In the genomic region with DNA sequence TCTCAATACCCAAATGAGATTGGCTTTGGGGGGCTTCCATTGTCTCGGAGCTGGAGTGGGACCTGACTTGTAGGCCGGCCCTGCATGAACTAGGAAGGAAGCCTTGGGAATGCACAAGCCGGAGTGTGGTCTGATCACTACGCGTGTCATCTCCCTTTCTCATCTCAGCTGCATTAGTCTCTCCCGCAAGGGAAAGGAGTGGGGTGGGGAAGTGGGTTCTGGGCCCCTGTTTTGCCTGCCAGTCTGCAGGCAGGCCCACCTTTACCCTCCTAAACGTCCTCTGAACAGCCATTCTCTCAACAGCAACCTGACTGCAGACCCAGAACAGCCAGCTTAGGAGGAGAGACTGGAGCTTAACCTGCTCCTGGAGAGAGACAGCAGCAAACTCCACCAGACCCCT, we compare ENCODE assay signal across 1 cellular context.
TF ChIP-seq lines count a peak whose summit lies in the region.

No MANE protein-coding gene starts in this region.

TF ChIP-seq in K562, 482 proteins besides CTCF, POLR2A, EP300 and RAD21:
- TF ChIP-seq ARID4B (CRISPR knock-in tag; IDR thresholded peaks at IDR 0.05) = no peak
- TF ChIP-seq FOXK1 (CRISPR knock-in tag; IDR thresholded peaks at IDR 0.05; ENCODE audit: borderline replicate concordance) = no peak
- TF ChIP-seq SREBF1 (IDR thresholded peaks at IDR 0.05; ENCODE audit: borderline replicate concordance, low read depth, low read length) = no peak
- TF ChIP-seq ZFX (CRISPR knock-in tag; IDR thresholded peaks at IDR 0.05) = no peak
- TF ChIP-seq, protein P1, sequence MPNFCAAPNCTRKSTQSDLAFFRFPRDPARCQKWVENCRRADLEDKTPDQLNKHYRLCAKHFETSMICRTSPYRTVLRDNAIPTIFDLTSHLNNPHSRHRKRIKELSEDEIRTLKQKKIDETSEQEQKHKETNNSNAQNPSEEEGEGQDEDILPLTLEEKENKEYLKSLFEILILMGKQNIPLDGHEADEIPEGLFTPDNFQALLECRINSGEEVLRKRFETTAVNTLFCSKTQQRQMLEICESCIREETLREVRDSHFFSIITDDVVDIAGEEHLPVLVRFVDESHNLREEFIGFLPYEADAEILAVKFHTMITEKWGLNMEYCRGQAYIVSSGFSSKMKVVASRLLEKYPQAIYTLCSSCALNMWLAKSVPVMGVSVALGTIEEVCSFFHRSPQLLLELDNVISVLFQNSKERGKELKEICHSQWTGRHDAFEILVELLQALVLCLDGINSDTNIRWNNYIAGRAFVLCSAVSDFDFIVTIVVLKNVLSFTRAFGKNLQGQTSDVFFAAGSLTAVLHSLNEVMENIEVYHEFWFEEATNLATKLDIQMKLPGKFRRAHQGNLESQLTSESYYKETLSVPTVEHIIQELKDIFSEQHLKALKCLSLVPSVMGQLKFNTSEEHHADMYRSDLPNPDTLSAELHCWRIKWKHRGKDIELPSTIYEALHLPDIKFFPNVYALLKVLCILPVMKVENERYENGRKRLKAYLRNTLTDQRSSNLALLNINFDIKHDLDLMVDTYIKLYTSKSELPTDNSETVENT (CRISPR knock-in tag; IDR thresholded peaks at IDR 0.05) = no peak
- no peak for TF ChIP-seq NFXL1 (CRISPR knock-in tag; IDR thresholded peaks at IDR 0.05)
- TF ChIP-seq CXXC5 (CRISPR knock-in tag; IDR thresholded peaks at IDR 0.05) = no peak
- TF ChIP-seq TEAD1 (CRISPR knock-in tag; IDR thresholded peaks at IDR 0.05) = no peak
- no peak for TF ChIP-seq CBX2 (IDR thresholded peaks at IDR 0.05; ENCODE audit: insufficient read depth, low read length, poor library complexity, severe bottlenecking)
- TF ChIP-seq COPS2 (conservative IDR thresholded peaks at IDR 0.05) = no peak
- no peak for TF ChIP-seq HDAC3 (IDR thresholded peaks at IDR 0.05; ENCODE audit: borderline replicate concordance, partially characterized antibody)
- no peak for TF ChIP-seq ZFP1 (CRISPR knock-in tag; IDR thresholded peaks at IDR 0.05)
